Comparison of ENCODE assay signal across 1 cellular context in the genomic region with DNA sequence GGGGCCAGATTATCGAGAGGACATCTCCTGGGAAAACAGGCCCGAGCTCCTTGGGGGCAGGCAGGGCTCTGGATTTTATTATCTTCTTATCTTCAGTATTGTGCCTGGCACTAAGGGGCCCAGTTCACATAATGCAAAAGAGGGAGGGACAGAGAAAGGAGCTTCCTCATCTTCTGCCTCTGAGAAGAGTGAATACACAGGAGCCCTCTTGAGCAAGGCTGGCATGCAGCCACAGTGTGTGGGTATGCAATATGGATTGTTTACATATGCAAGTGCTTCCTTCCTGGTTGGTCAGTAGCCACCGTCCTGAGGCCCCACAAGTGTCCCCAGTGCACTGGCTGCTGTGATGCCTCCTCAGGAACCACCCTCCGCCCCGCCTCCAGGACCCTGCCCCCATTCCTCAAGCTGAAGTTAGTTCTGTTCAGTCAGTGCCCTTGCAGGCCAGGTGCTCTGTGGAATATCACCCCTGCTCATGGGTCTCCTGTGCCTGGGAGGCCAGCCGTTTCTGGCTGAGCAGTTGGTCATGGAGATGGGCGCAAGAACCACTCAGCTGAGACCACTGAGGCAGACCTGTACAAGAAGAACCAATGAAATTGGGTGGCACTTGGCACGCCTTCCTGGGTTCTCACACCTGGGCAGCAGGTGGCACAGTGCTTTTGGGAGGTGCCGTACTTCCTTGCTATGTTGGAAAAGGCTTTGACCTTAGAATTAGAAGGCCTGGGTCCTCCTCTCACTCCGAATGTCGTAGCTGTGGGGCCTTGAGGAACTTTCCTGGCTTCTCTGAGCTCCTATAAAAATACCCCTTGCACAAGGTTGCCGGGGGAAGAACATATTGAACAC.
A peak's percentile ranks its signal among the peaks of the same experiment; 100 is the strongest.
TF ChIP-seq lines count a peak whose summit lies in the region.

No MANE protein-coding gene starts in this region.

TF ChIP-seq in HepG2, 621 proteins besides CTCF, POLR2A, EP300 and RAD21 (continued from another document and continues in another):
- TF ChIP-seq, protein P1, sequence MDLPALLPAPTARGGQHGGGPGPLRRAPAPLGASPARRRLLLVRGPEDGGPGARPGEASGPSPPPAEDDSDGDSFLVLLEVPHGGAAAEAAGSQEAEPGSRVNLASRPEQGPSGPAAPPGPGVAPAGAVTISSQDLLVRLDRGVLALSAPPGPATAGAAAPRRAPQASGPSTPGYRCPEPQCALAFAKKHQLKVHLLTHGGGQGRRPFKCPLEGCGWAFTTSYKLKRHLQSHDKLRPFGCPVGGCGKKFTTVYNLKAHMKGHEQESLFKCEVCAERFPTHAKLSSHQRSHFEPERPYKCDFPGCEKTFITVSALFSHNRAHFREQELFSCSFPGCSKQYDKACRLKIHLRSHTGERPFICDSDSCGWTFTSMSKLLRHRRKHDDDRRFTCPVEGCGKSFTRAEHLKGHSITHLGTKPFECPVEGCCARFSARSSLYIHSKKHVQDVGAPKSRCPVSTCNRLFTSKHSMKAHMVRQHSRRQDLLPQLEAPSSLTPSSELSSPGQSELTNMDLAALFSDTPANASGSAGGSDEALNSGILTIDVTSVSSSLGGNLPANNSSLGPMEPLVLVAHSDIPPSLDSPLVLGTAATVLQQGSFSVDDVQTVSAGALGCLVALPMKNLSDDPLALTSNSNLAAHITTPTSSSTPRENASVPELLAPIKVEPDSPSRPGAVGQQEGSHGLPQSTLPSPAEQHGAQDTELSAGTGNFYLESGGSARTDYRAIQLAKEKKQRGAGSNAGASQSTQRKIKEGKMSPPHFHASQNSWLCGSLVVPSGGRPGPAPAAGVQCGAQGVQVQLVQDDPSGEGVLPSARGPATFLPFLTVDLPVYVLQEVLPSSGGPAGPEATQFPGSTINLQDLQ (CRISPR knock-in tag; IDR thresholded peaks at IDR 0.05), result no peak
- 0 out of 2 replicates have a peak, but pooled peaks have one; percentile 26 for TF ChIP-seq ZMYM4 (CRISPR knock-in tag; IDR thresholded peaks at IDR 0.05)
- 0 out of 2 replicates have a peak, but pooled peaks have one; percentile 18 for TF ChIP-seq ZNF646 (CRISPR knock-in tag; IDR thresholded peaks at IDR 0.05)
- TF ChIP-seq SOX6 (IDR thresholded peaks at IDR 0.05), result no peak
- peak; percentile 52 for TF ChIP-seq SOX6 (CRISPR knock-in tag; IDR thresholded peaks at IDR 0.05)
- TF ChIP-seq KDM5B (CRISPR knock-in tag; IDR thresholded peaks at IDR 0.05; ENCODE audit: borderline replicate concordance), result 0 out of 2 replicates have a peak, but pooled peaks have one; percentile 33
- TF ChIP-seq ELF1 (CRISPR knock-in tag; IDR thresholded peaks at IDR 0.05), result peak; percentile 36; the same call in 1 of the 2 replicates
- TF ChIP-seq ZNF788 (CRISPR knock-in tag; IDR thresholded peaks at IDR 0.05; ENCODE audit: borderline replicate concordance), result 0 out of 2 replicates have a peak, but pooled peaks have one; percentile 24
- TF ChIP-seq, protein P2, sequence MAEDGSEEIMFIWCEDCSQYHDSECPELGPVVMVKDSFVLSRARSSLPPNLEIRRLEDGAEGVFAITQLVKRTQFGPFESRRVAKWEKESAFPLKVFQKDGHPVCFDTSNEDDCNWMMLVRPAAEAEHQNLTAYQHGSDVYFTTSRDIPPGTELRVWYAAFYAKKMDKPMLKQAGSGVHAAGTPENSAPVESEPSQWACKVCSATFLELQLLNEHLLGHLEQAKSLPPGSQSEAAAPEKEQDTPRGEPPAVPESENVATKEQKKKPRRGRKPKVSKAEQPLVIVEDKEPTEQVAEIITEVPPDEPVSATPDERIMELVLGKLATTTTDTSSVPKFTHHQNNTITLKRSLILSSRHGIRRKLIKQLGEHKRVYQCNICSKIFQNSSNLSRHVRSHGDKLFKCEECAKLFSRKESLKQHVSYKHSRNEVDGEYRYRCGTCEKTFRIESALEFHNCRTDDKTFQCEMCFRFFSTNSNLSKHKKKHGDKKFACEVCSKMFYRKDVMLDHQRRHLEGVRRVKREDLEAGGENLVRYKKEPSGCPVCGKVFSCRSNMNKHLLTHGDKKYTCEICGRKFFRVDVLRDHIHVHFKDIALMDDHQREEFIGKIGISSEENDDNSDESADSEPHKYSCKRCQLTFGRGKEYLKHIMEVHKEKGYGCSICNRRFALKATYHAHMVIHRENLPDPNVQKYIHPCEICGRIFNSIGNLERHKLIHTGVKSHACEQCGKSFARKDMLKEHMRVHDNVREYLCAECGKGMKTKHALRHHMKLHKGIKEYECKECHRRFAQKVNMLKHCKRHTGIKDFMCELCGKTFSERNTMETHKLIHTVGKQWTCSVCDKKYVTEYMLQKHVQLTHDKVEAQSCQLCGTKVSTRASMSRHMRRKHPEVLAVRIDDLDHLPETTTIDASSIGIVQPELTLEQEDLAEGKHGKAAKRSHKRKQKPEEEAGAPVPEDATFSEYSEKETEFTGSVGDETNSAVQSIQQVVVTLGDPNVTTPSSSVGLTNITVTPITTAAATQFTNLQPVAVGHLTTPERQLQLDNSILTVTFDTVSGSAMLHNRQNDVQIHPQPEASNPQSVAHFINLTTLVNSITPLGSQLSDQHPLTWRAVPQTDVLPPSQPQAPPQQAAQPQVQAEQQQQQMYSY (CRISPR knock-in tag; IDR thresholded peaks at IDR 0.05), result no peak
- peak; percentile 49; the same call in 1 of the 2 replicates for TF ChIP-seq FOXK1 (CRISPR knock-in tag; IDR thresholded peaks at IDR 0.05; ENCODE audit: borderline replicate concordance, low read depth)
- TF ChIP-seq NFYB (CRISPR knock-in tag; IDR thresholded peaks at IDR 0.05), result peak; percentile 65
- TF ChIP-seq TCF12 (IDR thresholded peaks at IDR 0.05), result no peak
- TF ChIP-seq TCF12 (CRISPR knock-in tag; IDR thresholded peaks at IDR 0.05), result no peak
- TF ChIP-seq NR2C2 (CRISPR knock-in tag; IDR thresholded peaks at IDR 0.05; ENCODE audit: borderline replicate concordance), result 0 out of 2 replicates have a peak, but pooled peaks have one; percentile 28
- TF ChIP-seq CEBPB (IDR thresholded peaks at IDR 0.05; ENCODE audit: borderline replicate concordance, low read depth, low read length), result peak; percentile 71
- peak; percentile 47 for TF ChIP-seq XRCC5 (optimal IDR thresholded peaks at IDR 0.05; ENCODE audit: low read length)
- TF ChIP-seq ZNF350 (CRISPR knock-in tag; IDR thresholded peaks at IDR 0.05; ENCODE audit: borderline replicate concordance, low read depth), result peak; percentile 20; the same call in 1 of the 2 replicates
- 0 out of 2 replicates have a peak, but pooled peaks have one; percentile 67 for TF ChIP-seq ZNF230 (CRISPR knock-in tag; IDR thresholded peaks at IDR 0.05)
- 0 out of 2 replicates have a peak, but pooled peaks have one; percentile 36 for TF ChIP-seq ZNF543 (CRISPR knock-in tag; IDR thresholded peaks at IDR 0.05)
- TF ChIP-seq ZNF430 (CRISPR knock-in tag; IDR thresholded peaks at IDR 0.05), result no peak
- TF ChIP-seq ZZZ3 (CRISPR knock-in tag; IDR thresholded peaks at IDR 0.05; ENCODE audit: borderline replicate concordance), result 0 out of 2 replicates have a peak, but pooled peaks have one; percentile 35
- TF ChIP-seq, protein P3, sequence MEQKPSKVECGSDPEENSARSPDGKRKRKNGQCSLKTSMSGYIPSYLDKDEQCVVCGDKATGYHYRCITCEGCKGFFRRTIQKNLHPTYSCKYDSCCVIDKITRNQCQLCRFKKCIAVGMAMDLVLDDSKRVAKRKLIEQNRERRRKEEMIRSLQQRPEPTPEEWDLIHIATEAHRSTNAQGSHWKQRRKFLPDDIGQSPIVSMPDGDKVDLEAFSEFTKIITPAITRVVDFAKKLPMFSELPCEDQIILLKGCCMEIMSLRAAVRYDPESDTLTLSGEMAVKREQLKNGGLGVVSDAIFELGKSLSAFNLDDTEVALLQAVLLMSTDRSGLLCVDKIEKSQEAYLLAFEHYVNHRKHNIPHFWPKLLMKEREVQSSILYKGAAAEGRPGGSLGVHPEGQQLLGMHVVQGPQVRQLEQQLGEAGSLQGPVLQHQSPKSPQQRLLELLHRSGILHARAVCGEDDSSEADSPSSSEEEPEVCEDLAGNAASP (CRISPR knock-in tag; IDR thresholded peaks at IDR 0.05; ENCODE audit: borderline replicate concordance), result no peak
- peak; percentile 34 for TF ChIP-seq SKI (IDR thresholded peaks at IDR 0.05; ENCODE audit: partially characterized antibody)
- TF ChIP-seq ONECUT2 (CRISPR knock-in tag; IDR thresholded peaks at IDR 0.05), result no peak
- TF ChIP-seq DPF2 (CRISPR knock-in tag; IDR thresholded peaks at IDR 0.05; ENCODE audit: borderline replicate concordance, low read depth), result 0 out of 2 replicates have a peak, but pooled peaks have one; percentile 18
- peak; percentile 65; the same call in 1 of the 2 replicates for TF ChIP-seq ZNF556 (CRISPR knock-in tag; IDR thresholded peaks at IDR 0.05; ENCODE audit: borderline replicate concordance)
- peak; percentile 64 for TF ChIP-seq FOXA3 (CRISPR knock-in tag; IDR thresholded peaks at IDR 0.05)
- no peak for TF ChIP-seq FOXA1 (IDR thresholded peaks at IDR 0.05)
- TF ChIP-seq FOXA1 (CRISPR knock-in tag; IDR thresholded peaks at IDR 0.05), result peak; percentile 75; the same call in 1 of the 2 replicates
- TF ChIP-seq, protein P4, sequence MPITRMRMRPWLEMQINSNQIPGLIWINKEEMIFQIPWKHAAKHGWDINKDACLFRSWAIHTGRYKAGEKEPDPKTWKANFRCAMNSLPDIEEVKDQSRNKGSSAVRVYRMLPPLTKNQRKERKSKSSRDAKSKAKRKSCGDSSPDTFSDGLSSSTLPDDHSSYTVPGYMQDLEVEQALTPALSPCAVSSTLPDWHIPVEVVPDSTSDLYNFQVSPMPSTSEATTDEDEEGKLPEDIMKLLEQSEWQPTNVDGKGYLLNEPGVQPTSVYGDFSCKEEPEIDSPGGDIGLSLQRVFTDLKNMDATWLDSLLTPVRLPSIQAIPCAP (CRISPR knock-in tag; IDR thresholded peaks at IDR 0.05; ENCODE audit: low read depth), result peak; percentile 29; the same call in 1 of the 2 replicates
- no peak for TF ChIP-seq ZSCAN22 (CRISPR knock-in tag; IDR thresholded peaks at IDR 0.05)
- TF ChIP-seq HOXA7 (CRISPR knock-in tag; IDR thresholded peaks at IDR 0.05), result no peak
- peak; percentile 47; the same call in 1 of the 2 replicates for TF ChIP-seq ZNF563 (CRISPR knock-in tag; IDR thresholded peaks at IDR 0.05)
- TF ChIP-seq, protein P5, sequence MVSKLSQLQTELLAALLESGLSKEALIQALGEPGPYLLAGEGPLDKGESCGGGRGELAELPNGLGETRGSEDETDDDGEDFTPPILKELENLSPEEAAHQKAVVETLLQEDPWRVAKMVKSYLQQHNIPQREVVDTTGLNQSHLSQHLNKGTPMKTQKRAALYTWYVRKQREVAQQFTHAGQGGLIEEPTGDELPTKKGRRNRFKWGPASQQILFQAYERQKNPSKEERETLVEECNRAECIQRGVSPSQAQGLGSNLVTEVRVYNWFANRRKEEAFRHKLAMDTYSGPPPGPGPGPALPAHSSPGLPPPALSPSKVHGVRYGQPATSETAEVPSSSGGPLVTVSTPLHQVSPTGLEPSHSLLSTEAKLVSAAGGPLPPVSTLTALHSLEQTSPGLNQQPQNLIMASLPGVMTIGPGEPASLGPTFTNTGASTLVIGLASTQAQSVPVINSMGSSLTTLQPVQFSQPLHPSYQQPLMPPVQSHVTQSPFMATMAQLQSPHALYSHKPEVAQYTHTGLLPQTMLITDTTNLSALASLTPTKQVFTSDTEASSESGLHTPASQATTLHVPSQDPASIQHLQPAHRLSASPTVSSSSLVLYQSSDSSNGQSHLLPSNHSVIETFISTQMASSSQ (IDR thresholded peaks at IDR 0.05; ENCODE audit: low read depth), result no peak
- TF ChIP-seq, protein P5 (CRISPR knock-in tag; IDR thresholded peaks at IDR 0.05; ENCODE audit: borderline replicate concordance), result peak; percentile 32; the same call in 1 of the 2 replicates
